9 cellular contexts compared by ENCODE assay signal in genomic region chr9:131478421-131478868, GRCh38. TPM values are rescaled to one million over a fixed set of nuclear protein-coding genes. Genes with fewer than 3 reads are reported as not detected.
DNase-seq lines count a peak whose midpoint lies in the region; ATAC-seq, FAIRE-seq and TF ChIP-seq lines count a peak whose summit lies in the region.
"Had no signal": no experiment of that assay in that cellular context is flagged by ENCODE, and none has a peak within 500 bp of the region (broad histone marks: within the 10 kb centered on the region; RNA-seq: fewer than 3 reads in every experiment).

No MANE protein-coding gene starts in this region.

- no peaks in the 10 kb centered on the region for H3K9me3 ChIP-seq in pancreas
- H3K9me3 ChIP-seq: SJSA1 had no signal

- TF ChIP-seq CTCF in pancreas (IDR thresholded peaks at IDR 0.05) = peak; percentile 13 to 34 (median 22)

- FAIRE-seq in pancreas (lab: Jason Lieb, UNC) (no peak), RCC 7860 (lab: Jason Lieb, UNC) (no peak)

- peaks cover 39% of the 10 kb centered on the region for H3K36me3 Mint-ChIP-seq in activated CD8-positive, alpha-beta memory T cell treated with anti-CD3 and anti-CD28 coated beads, Interleukin-2, amount 10 ng/mL, durations not matched to agents 7 days and 5 days

- TF ChIP-seq POLR2A in erythroblast (IDR thresholded peaks at IDR 0.05; ENCODE audit: low read length) = no peak

- DNase-seq in GM03348 (ENCODE audit: low spot score) (peak; percentile 61), NCI-H2196 (lab: John Stamatoyannopoulos, UW; ENCODE audit: unreplicated experiment) (peak; percentile 43), erythroblast (lab: John Stamatoyannopoulos, UW) (peak; percentile 39 to 68), pancreas (peak in 4 of 6 donors; percentile 45 to 79 (median 54)), RCC 7860 (ENCODE audit: low spot score) (no peak), NCI-H2107 treated with DMSO at 0.1 percent for 48 hours (lab: John Stamatoyannopoulos, UW; ENCODE audit: unreplicated experiment) (no peak)
- peak; percentile 65 for DNase-seq in activated CD8-positive, alpha-beta memory T cell treated with anti-CD3 and anti-CD28 coated beads, Interleukin-2, amount 10 ng/mL, durations not matched to agents 7 days and 5 days

- H3K4me3 ChIP-seq in pancreas = no peak overlapping the region
- H3K4me3 ChIP-seq: SJSA1 had no signal

- H3K27me3 ChIP-seq in pancreas = no peaks in the 10 kb centered on the region
- H3K27me3 ChIP-seq: SJSA1 had no signal

- 50 to 52% methylated on average over 12 of the region's 12 CpGs for WGBS in pancreas, 2 donors

- no peaks in the 10 kb centered on the region for H3K9me3 Mint-ChIP-seq in activated CD8-positive, alpha-beta memory T cell treated with anti-CD3 and anti-CD28 coated beads, Interleukin-2, amount 10 ng/mL, durations not matched to agents 7 days and 5 days (ENCODE audit: low read depth)

- H3K27ac Mint-ChIP-seq in activated CD8-positive, alpha-beta memory T cell treated with anti-CD3 and anti-CD28 coated beads, Interleukin-2, amount 10 ng/mL, durations not matched to agents 7 days and 5 days = no peak overlapping the region

- no peaks in the 10 kb centered on the region for H3K4me1 ChIP-seq in pancreas
- H3K4me1 ChIP-seq: SJSA1 had no signal

- H3K36me3 ChIP-seq in pancreas = peaks cover 17 to 79% (median 68%) of the 10 kb centered on the region in 3 donors

- intact Hi-C loops in pancreas (cut with DNase I) = loop anchor here in 1 of 3 donors (10.0 kb wide), 1 partner anchor 124 kb away; no protein-coding TSS in a partner anchor

- H3K4me1 Mint-ChIP-seq in activated CD8-positive, alpha-beta memory T cell treated with anti-CD3 and anti-CD28 coated beads, Interleukin-2, amount 10 ng/mL, durations not matched to agents 7 days and 5 days = peaks cover 2% of the 10 kb centered on the region

- CTCF ChIA-PET in activated CD8-positive, alpha-beta memory T cell treated with anti-CD3 and anti-CD28 coated beads, Interleukin-2, amount 10 ng/mL, durations not matched to agents 7 days and 5 days (lab: Charles Lee) = interaction anchor here (1.0 to 3.4 kb wide), 8 partner anchors 14 to 128 kb away, joined by 3 to 19 read pairs (median 5); no protein-coding TSS in a partner anchor

- ATAC-seq in activated CD8-positive, alpha-beta memory T cell treated with anti-CD3 and anti-CD28 coated beads, Interleukin-2, amount 10 ng/mL, durations not matched to agents 7 days and 5 days = no peak
- ATAC-seq in pancreas (peak in 3 of 4 donors; percentile 31 to 51 (median 41)), HG02884 (IDR thresholded peaks at IDR 0.05; ENCODE audit: unreplicated experiment) (no peak)

- H3K4me3 Mint-ChIP-seq in activated CD8-positive, alpha-beta memory T cell treated with anti-CD3 and anti-CD28 coated beads, Interleukin-2, amount 10 ng/mL, durations not matched to agents 7 days and 5 days = no peak overlapping the region

- H3K27me3 Mint-ChIP-seq in activated CD8-positive, alpha-beta memory T cell treated with anti-CD3 and anti-CD28 coated beads, Interleukin-2, amount 10 ng/mL, durations not matched to agents 7 days and 5 days = no peaks in the 10 kb centered on the region

- H3K27ac ChIP-seq in pancreas = no peak overlapping the region
- H3K27ac ChIP-seq: SJSA1 had no signal

RNA-seq across cellular contexts. Expression of gene POMT1, which starts 24.3 kb away (rescaled TPM):
- 10 to 100 TPM; 41.5 to 53.7 TPM for total RNA-seq in activated CD8-positive, alpha-beta memory T cell treated with anti-CD3 and anti-CD28 coated beads, Interleukin-2, amount 10 ng/mL, durations not matched to agents 7 days and 5 days
- total RNA-seq in pancreas = 10 to 100 TPM; 11.3 to 19.7 (median 16.2) TPM
- 10 to 100 TPM; 47.9 to 66.5 TPM for polyA plus RNA-seq in pancreas

RNA-seq across cellular contexts. Expression of gene UCK1, which starts 52.6 kb away (rescaled TPM):
- 10 to 100 TPM; 26.1 to 29.6 TPM for total RNA-seq in activated CD8-positive, alpha-beta memory T cell treated with anti-CD3 and anti-CD28 coated beads, Interleukin-2, amount 10 ng/mL, durations not matched to agents 7 days and 5 days
- total RNA-seq in pancreas = 10 to 100 TPM; 11.2 to 18.7 (median 17.7) TPM
- 10 to 100 TPM; 24.6 to 31.2 TPM for polyA plus RNA-seq in pancreas

Comparison
In these comparisons a context has a peak if more than half of its experiments do, and no peak if none do; other contexts are left out.
1. DNase-seq: peak in GM03348 (single experiment), NCI-H2196 (single experiment), activated CD8-positive, alpha-beta memory T cell treated with anti-CD3 and anti-CD28 coated beads, Interleukin-2, amount 10 ng/mL, durations not matched to agents 7 days and 5 days (single experiment), erythroblast (2 of 2) and pancreas (4 of 6); none in RCC 7860 (single experiment) and NCI-H2107 treated with DMSO at 0.1 percent for 48 hours (single experiment).
2. ATAC-seq: peak in pancreas (3 of 4); none in activated CD8-positive, alpha-beta memory T cell treated with anti-CD3 and anti-CD28 coated beads, Interleukin-2, amount 10 ng/mL, durations not matched to agents 7 days and 5 days (single experiment) and HG02884 (single experiment).